ENCODE assay signal across 28 cellular contexts in genomic region chr5:171713152-171713551, GRCh38.
"Had no signal": no experiment of that assay in that cellular context is flagged by ENCODE, and none has a peak within 500 bp of the region (broad histone marks: within the 10 kb centered on the region; RNA-seq: fewer than 3 reads in every experiment).

No MANE protein-coding gene starts in this region.

- H3K4me3 Mint-ChIP-seq: activated CD8-positive, alpha-beta T cell treated with anti-CD3 and anti-CD28 coated beads for 36 hours; activated naive CD8-positive, alpha-beta T cell; activated T-cell treated with anti-CD3 and anti-CD28 coated beads, Interleukin-2, amount 50 U/mL, for 4 hours; activated T-helper 17 cell treated with anti-CD3 and anti-CD28 coated beads, Interleukin-2, amount 50 U/mL, for 72 hours; brain had no signal

- DNase-seq: activated CD4-positive, alpha-beta T cell treated with anti-CD3 and anti-CD28 coated beads for 4 hours; activated CD4-positive, alpha-beta T cell treated with anti-CD3 and anti-CD28 coated beads, Interleukin-2, amount 50 U/mL, for 1 hour; activated CD4-positive, alpha-beta T cell treated with anti-CD3 and anti-CD28 coated beads, Interleukin-2, amount 50 U/mL, for 48 hours; activated CD4-positive, CD25-positive, alpha-beta regulatory T cell; activated CD4-positive, CD25-positive, alpha-beta regulatory T cell treated with anti-CD3 and anti-CD28 coated beads, Interleukin-2, amount 50 U/mL, for 72 hours; activated CD8-positive, alpha-beta memory T cell treated with anti-CD3 and anti-CD28 coated beads for 24 hours; activated CD8-positive, alpha-beta T cell treated with anti-CD3 and anti-CD28 coated beads for 36 hours; activated effector memory CD4-positive, alpha-beta T cell treated with Interleukin-2 at 50 U/mL for 16 hours; activated gamma-delta T cell treated with Interleukin-2 at 50 U/mL for 16 hours; activated naive CD4-positive, alpha-beta T cell treated with anti-CD3 and anti-CD28 coated beads, Interleukin-2, amount 50 U/mL, for 16 hours; activated naive CD4-positive, alpha-beta T cell treated with Interleukin-2 at 50 U/mL for 16 hours; activated T-cell treated with anti-CD3 and anti-CD28 coated beads, Interleukin-2, amount 50 U/mL, for 4 hours; amniotic stem cell; aorta; central memory CD4-positive, alpha-beta T cell; cerebellar nuclear complex; colonic mucosa; effector memory CD4-positive, alpha-beta T cell; erythroblast; esophagus squamous epithelium; foreskin melanocyte; T-helper 2 cell had no signal

- H3K27me3 ChIP-seq: breast epithelium, cardiac muscle cell, colonic mucosa, gastroesophageal sphincter had no signal

- H3K4me1 Mint-ChIP-seq: activated T-helper 17 cell treated with anti-CD3 and anti-CD28 coated beads, Interleukin-2, amount 50 U/mL, for 72 hours had no signal

- H3K4me1 ChIP-seq: breast epithelium, colonic mucosa, gastroesophageal sphincter had no signal

- H3K36me3 Mint-ChIP-seq: activated naive CD8-positive, alpha-beta T cell; brain had no signal

- H3K9me3 ChIP-seq: colonic mucosa, esophagus squamous epithelium had no signal

- H3K36me3 ChIP-seq: breast epithelium, cardiac muscle cell, colonic mucosa, esophagus squamous epithelium, gastroesophageal sphincter had no signal

- H3K4me3 ChIP-seq: breast epithelium, cardiac muscle cell, colonic mucosa, esophagus squamous epithelium, gastroesophageal sphincter had no signal

- H3K9me3 Mint-ChIP-seq: activated CD8-positive, alpha-beta T cell treated with anti-CD3 and anti-CD28 coated beads for 36 hours; activated T-cell treated with anti-CD3 and anti-CD28 coated beads, Interleukin-2, amount 50 U/mL, for 4 hours; activated T-helper 17 cell treated with anti-CD3 and anti-CD28 coated beads, Interleukin-2, amount 50 U/mL, for 72 hours had no signal

- H3K27ac ChIP-seq: breast epithelium, cardiac muscle cell, colonic mucosa, esophagus squamous epithelium, gastroesophageal sphincter had no signal

- H3K27ac Mint-ChIP-seq: activated CD8-positive, alpha-beta T cell treated with anti-CD3 and anti-CD28 coated beads for 36 hours; activated naive CD8-positive, alpha-beta T cell; activated T-helper 17 cell treated with anti-CD3 and anti-CD28 coated beads, Interleukin-2, amount 50 U/mL, for 72 hours; brain had no signal

- ATAC-seq: activated CD8-positive, alpha-beta T cell treated with anti-CD3 and anti-CD28 coated beads for 36 hours; activated T-cell treated with anti-CD3 and anti-CD28 coated beads, Interleukin-2, amount 50 U/mL, for 4 hours; activated T-helper 17 cell treated with anti-CD3 and anti-CD28 coated beads, Interleukin-2, amount 50 U/mL, for 72 hours; gastroesophageal sphincter had no signal
